1 cellular context compared by ENCODE assay signal in the genomic region with DNA sequence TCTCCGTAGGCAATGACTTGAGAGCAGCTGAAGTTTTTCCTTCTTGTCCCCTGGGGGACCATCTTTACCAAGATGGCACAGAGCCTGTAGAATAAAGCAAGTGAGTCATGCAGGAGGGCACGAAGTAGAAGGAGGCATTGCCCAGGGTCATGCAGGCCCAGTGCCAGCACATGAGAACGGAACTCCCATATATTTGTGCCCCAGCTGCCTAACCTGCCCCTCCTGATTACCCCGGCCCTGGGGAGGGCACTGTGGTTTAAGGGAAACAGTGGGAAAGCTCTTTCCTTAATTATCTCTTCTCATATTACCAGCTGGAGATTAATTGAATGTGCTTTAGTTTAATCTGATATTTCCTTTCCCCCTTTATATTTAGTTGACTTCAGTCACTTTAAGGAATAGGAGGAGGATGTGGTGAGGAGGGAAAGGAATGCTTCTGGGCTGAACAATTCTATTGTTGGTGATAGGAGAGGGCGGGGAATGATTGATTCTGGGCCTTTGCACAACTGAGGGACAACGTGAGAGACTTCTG.
TF ChIP-seq lines count a peak whose summit lies in the region.

No MANE protein-coding gene starts in this region.

TF ChIP-seq in WTC11, 78 proteins besides CTCF, POLR2A, EP300 and RAD21 (continued from another document):
- TF ChIP-seq ERG (CRISPR knock-in tag; IDR thresholded peaks at IDR 0.05) (no peak), PRRX2 (CRISPR knock-in tag; IDR thresholded peaks at IDR 0.05) (no peak)
